16 cellular contexts compared by ENCODE assay signal in the genomic region with DNA sequence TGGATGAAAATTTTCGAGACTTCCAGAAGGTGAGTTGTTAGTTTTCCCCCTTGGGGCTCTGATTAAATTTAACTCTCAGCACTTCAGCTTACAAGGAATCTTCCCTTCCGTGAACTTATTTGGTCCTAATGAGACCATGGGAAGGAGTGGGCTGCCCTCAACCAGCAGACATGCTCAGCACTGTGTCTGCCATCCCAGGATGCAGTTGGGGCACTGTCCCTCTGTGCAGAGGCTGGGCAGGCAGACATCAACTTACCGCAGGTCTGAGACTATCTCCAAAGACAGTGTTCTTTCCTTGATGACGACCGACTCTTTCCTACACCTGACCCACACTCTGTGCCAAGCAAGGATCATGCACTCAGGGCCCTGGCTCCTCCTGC. TPM values are rescaled to one million over a fixed set of nuclear protein-coding genes. Genes with fewer than 3 reads are reported as not detected.
A peak's percentile ranks its signal among the peaks of the same experiment; 100 is the strongest.
DNase-seq lines count a peak whose midpoint lies in the region; ATAC-seq, FAIRE-seq and TF ChIP-seq lines count a peak whose summit lies in the region.
"Had no signal": no experiment of that assay in that cellular context is flagged by ENCODE, and none has a peak within 500 bp of the region (broad histone marks: within the 10 kb centered on the region; RNA-seq: fewer than 3 reads in every experiment).

No MANE protein-coding gene starts in this region.

- no peak for TF ChIP-seq CTCF in endothelial cell of umbilical vein (IDR thresholded peaks at IDR 0.05; ENCODE audit: extremely low read depth in 1 of 2, insufficient read depth in 1 of 2, low read depth in 1 of 2, low read length in 2 of 2)

- no peak overlapping the region for H2AFZ ChIP-seq in endothelial cell of umbilical vein (ENCODE audit: low read depth, low read length)

- H4K20me1 ChIP-seq in endothelial cell of umbilical vein (replicated peaks; ENCODE audit: control insufficient read depth, extremely low read depth, insufficient read depth, low read length): peaks cover 9% of the 10 kb centered on the region

- dilution Hi-C loops in endothelial cell of umbilical vein (cut with MboI; ENCODE audit: extremely low pct_ligation_motif_present, low sequenced_read_pairs): no loop called here

- DNase-seq in stimulated activated naive CD8-positive, alpha-beta T cell treated with anti-CD3 and anti-CD28 coated beads, Interleukin-15, Interleukin-2, amounts not matched to agents 100 U/mL and 50 U/mL, for 24 hours: no peak
- DNase-seq in T-cell (no peak), endothelial cell of umbilical vein (ENCODE audit: low read depth, low spot score) (no peak), hepatic stellate cell (ENCODE audit: low spot score) (no peak), nucleus accumbens (lab: John Stamatoyannopoulos, UW) (no peak), NCI-H2107 (lab: John Stamatoyannopoulos, UW) (no peak)
- DNase-seq: activated CD4-positive, alpha-beta T cell treated with anti-CD3 and anti-CD28 coated beads for 4 hours; caudate nucleus; NCI-H1105; NCI-H345; upper lobe of right lung had no signal

- no peak overlapping the region for H3K4me2 ChIP-seq in endothelial cell of umbilical vein (ENCODE audit: insufficient read depth, low read length)

- peak; percentile 12 for FAIRE-seq in endothelial cell of umbilical vein (lab: Jason Lieb, UNC)
- FAIRE-seq: keratinocyte had no signal

- H3K4me1 Mint-ChIP-seq in stimulated activated naive CD8-positive, alpha-beta T cell treated with anti-CD3 and anti-CD28 coated beads, Interleukin-15, Interleukin-2, amounts not matched to agents 100 ng/mL and 50 ng/mL, for 24 hours (ENCODE audit: low read depth): peaks cover 96% of the 10 kb centered on the region
- peaks cover 89 to 94% (median 89%) of the 10 kb centered on the region in 3 donors for H3K4me1 Mint-ChIP-seq in T-cell

- no peak overlapping the region for H3K9ac ChIP-seq in endothelial cell of umbilical vein (replicated peaks; ENCODE audit: extremely low read depth, insufficient read depth, low read length)

- no peaks in the 10 kb centered on the region for H3K9me1 ChIP-seq in endothelial cell of umbilical vein (replicated peaks; ENCODE audit: control insufficient read depth, extremely low read depth, insufficient read depth, low read length)

- H3K9me3 Mint-ChIP-seq in stimulated activated naive CD8-positive, alpha-beta T cell treated with anti-CD3 and anti-CD28 coated beads, Interleukin-15, Interleukin-2, amounts not matched to agents 100 ng/mL and 50 ng/mL, for 24 hours: no peaks in the 10 kb centered on the region
- H3K9me3 Mint-ChIP-seq in T-cell: no peaks in the 10 kb centered on the region
- H3K9me3 Mint-ChIP-seq: mesothelial cell of epicardium had no signal

- no peaks in the 10 kb centered on the region for H3K36me3 ChIP-seq in endothelial cell of umbilical vein (ENCODE audit: control insufficient read depth in 2 of 2, extremely low read depth in 1 of 2, insufficient read depth in 2 of 2, low read length in 2 of 2)
- H3K36me3 ChIP-seq: upper lobe of right lung had no signal

- POLR2A ChIA-PET in T-cell (lab: Charles Lee) (no interaction called here), endothelial cell of umbilical vein (lab: Charles Lee) (no interaction called here)

- no peak for ATAC-seq in stimulated activated naive CD8-positive, alpha-beta T cell treated with anti-CD3 and anti-CD28 coated beads, Interleukin-15, Interleukin-2, amounts not matched to agents 100 U/mL and 50 U/mL, for 24 hours
- no peak for ATAC-seq in T-cell (replicated peaks in 1 of 4)
- no peak for ATAC-seq in GM18867 (IDR thresholded peaks at IDR 0.05; ENCODE audit: unreplicated experiment)
- ATAC-seq: upper lobe of right lung had no signal

- H3K79me2 ChIP-seq in endothelial cell of umbilical vein (ENCODE audit: control insufficient read depth, insufficient read depth, low read length): peaks cover 92% of the 10 kb centered on the region

- H3K4me3 ChIP-seq in endothelial cell of umbilical vein (replicated peaks in 1 of 3; ENCODE audit: insufficient read depth in 1 of 3, low read depth in 1 of 3, low read length in 3 of 3): no peak overlapping the region
- H3K4me3 ChIP-seq: upper lobe of right lung had no signal

- H3K27ac Mint-ChIP-seq in stimulated activated naive CD8-positive, alpha-beta T cell treated with anti-CD3 and anti-CD28 coated beads, Interleukin-15, Interleukin-2, amounts not matched to agents 100 ng/mL and 50 ng/mL, for 24 hours: peak overlapping the region; percentile 98
- peak overlapping the region; percentile 92 to 97 for H3K27ac Mint-ChIP-seq in T-cell
- H3K27ac Mint-ChIP-seq: mesothelial cell of epicardium, progenitor cell of endocrine pancreas had no signal

- no peaks in the 10 kb centered on the region for H3K27me3 Mint-ChIP-seq in stimulated activated naive CD8-positive, alpha-beta T cell treated with anti-CD3 and anti-CD28 coated beads, Interleukin-15, Interleukin-2, amounts not matched to agents 100 ng/mL and 50 ng/mL, for 24 hours
- H3K27me3 Mint-ChIP-seq in T-cell: no peaks in the 10 kb centered on the region
- H3K27me3 Mint-ChIP-seq: progenitor cell of endocrine pancreas had no signal

- intact Hi-C loops in endothelial cell of umbilical vein (cut with micrococcal nuclease): no loop called here

- CTCF ChIA-PET in T-cell (lab: Charles Lee) (no interaction called here), endothelial cell of umbilical vein (lab: Charles Lee) (no interaction called here)

- peaks cover 11% of the 10 kb centered on the region for H3K4me1 ChIP-seq in endothelial cell of umbilical vein (ENCODE audit: control insufficient read depth, extremely low read depth, insufficient read depth, low read length)

- TF ChIP-seq POLR2A in endothelial cell of umbilical vein (IDR thresholded peaks at IDR 0.05; ENCODE audit: low read depth, low read length): no peak

- no peak overlapping the region for H3K27ac ChIP-seq in endothelial cell of umbilical vein (ENCODE audit: insufficient read depth, low read depth, low read length)
- H3K27ac ChIP-seq: upper lobe of right lung had no signal

- no peaks in the 10 kb centered on the region for H3K9me3 ChIP-seq in endothelial cell of umbilical vein (replicated peaks; ENCODE audit: control insufficient read depth, insufficient read depth, low read length)
- H3K9me3 ChIP-seq: upper lobe of right lung had no signal

- peak overlapping the region; percentile 66 for H3K4me3 Mint-ChIP-seq in stimulated activated naive CD8-positive, alpha-beta T cell treated with anti-CD3 and anti-CD28 coated beads, Interleukin-15, Interleukin-2, amounts not matched to agents 100 ng/mL and 50 ng/mL, for 24 hours
- H3K4me3 Mint-ChIP-seq in T-cell: peak overlapping the region; percentile 21 to 79 (median 60)
- H3K4me3 Mint-ChIP-seq: mesothelial cell of epicardium had no signal

- H3K36me3 Mint-ChIP-seq in stimulated activated naive CD8-positive, alpha-beta T cell treated with anti-CD3 and anti-CD28 coated beads, Interleukin-15, Interleukin-2, amounts not matched to agents 100 ng/mL and 50 ng/mL, for 24 hours (ENCODE audit: low read depth): peaks cover 21% of the 10 kb centered on the region
- peaks cover 7% of the 10 kb centered on the region for H3K36me3 Mint-ChIP-seq in T-cell
- H3K36me3 Mint-ChIP-seq: mesothelial cell of epicardium had no signal

- no TSS peak for BruUV-seq in endothelial cell of umbilical vein (replicated peaks; lab: Mats Ljungman, UMichigan)

- H3K27me3 ChIP-seq in endothelial cell of umbilical vein (ENCODE audit: control insufficient read depth in 2 of 2, insufficient read depth in 2 of 2, low read length in 2 of 2): no peaks in the 10 kb centered on the region
- H3K27me3 ChIP-seq: upper lobe of right lung had no signal

TF ChIP-seq in endothelial cell of umbilical vein, 7 proteins besides CTCF, POLR2A, EP300 and RAD21:
- TF ChIP-seq MYC (IDR thresholded peaks at IDR 0.05; ENCODE audit: low read depth, low read length) (no peak), FOS (IDR thresholded peaks at IDR 0.05; ENCODE audit: borderline replicate concordance, insufficient read depth, low read length) (no peak), MAX (IDR thresholded peaks at IDR 0.05; ENCODE audit: insufficient read depth, insufficient read length) (no peak), EZH2 (IDR thresholded peaks at IDR 0.05; ENCODE audit: borderline replicate concordance, low read depth, low read length, severe bottlenecking) (no peak), JUN (IDR thresholded peaks at IDR 0.05; ENCODE audit: borderline replicate concordance, insufficient read depth, insufficient read length, low read depth) (no peak), GATA2 (IDR thresholded peaks at IDR 0.05; ENCODE audit: insufficient read depth, insufficient read length, low read depth, low read length) (no peak), POLR2AphosphoS5 (IDR thresholded peaks at IDR 0.05; ENCODE audit: insufficient read depth, low read depth, low read length) (no peak)

RNA-seq across cellular contexts. Expression of gene VOPP1, which starts 36.7 kb away (rescaled TPM):
- total RNA-seq in T-cell (100 to 1,000 TPM in 1 of 5 donors, 10 to 100 TPM in 4; 84.0 to 106 (median 94.8) TPM), endothelial cell of umbilical vein (154 and 159 TPM in 2 replicates)
- polyA plus RNA-seq in endothelial cell of umbilical vein: 85.6 and 86.2 TPM in 2 replicates
- polyA plus RNA-seq in endothelial cell of umbilical vein (2011; cell fraction: cytosol; rRNA removed): 75.4 and 78.2 TPM in 2 replicates
- polyA plus RNA-seq in endothelial cell of umbilical vein (2011; cell fraction: nucleus; rRNA removed): 48.0 and 51.2 TPM in 2 replicates
- 105 and 140 TPM in 2 replicates for polyA plus RNA-seq in endothelial cell of umbilical vein (2012)
- polyA minus RNA-seq in endothelial cell of umbilical vein: 159 and 181 TPM in 2 replicates
- polyA minus RNA-seq in endothelial cell of umbilical vein (2011; cell fraction: cytosol; rRNA and poly(A)+ RNA removed): 29.9 TPM
- 54.7 and 67.8 TPM in 2 replicates for polyA minus RNA-seq in endothelial cell of umbilical vein (2011; cell fraction: nucleus; rRNA and poly(A)+ RNA removed)
